Comparison of ENCODE assay signal across 8 cellular contexts in the genomic region with DNA sequence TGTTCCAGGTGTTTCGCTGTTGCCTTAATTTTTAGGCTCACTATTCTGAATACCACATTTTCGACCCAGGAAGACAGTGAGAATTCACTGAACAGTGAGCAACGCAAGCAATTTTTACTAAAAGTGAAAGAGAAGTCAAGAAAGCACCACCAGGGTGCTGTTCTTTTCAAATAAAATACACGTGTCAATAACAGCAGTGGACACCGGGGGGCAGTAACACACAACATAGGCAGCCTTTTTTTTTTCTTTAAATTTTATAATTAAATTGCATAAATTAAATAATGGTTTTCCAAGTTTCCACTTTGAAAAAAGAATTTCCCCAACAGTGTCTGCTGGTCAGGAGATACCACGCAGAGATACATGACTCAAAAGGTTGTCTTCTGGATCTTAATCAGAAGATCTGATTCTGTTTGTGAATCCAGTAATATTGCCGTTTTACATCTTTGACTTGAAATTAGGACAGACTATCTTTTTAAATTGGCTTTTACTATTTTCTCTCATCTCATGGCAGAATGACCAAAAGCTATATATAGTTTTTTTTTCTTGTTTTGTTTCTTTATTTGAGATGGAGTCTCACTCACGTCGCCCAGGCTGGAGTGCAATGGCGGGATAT. TPM values are rescaled to one million over a fixed set of nuclear protein-coding genes. Genes with fewer than 3 reads are reported as not detected.
A peak's percentile ranks its signal among the peaks of the same experiment; 100 is the strongest.
DNase-seq lines count a peak whose midpoint lies in the region; ATAC-seq, FAIRE-seq and TF ChIP-seq lines count a peak whose summit lies in the region.

No MANE protein-coding gene starts in this region.

- no TSS peak for BruUV-seq in K562 (replicated peaks; lab: Mats Ljungman, UMichigan)

- TF ChIP-seq CTCF in BJ (IDR thresholded peaks at IDR 0.05; ENCODE audit: insufficient read depth, low read depth, low read length) (peak; percentile 72), GM13976 (IDR thresholded peaks at IDR 0.05; ENCODE audit: borderline replicate concordance, control extremely low read depth, extremely low read depth, insufficient read depth, missing control alignments) (peak; percentile 20), K562 (IDR thresholded peaks at IDR 0.05 in 2 of 3, conservative IDR thresholded peaks at IDR 0.05 in 1 of 3; ENCODE audit: insufficient read depth in 2 of 3, low read depth in 1 of 3, low read length in 3 of 3) (peak; percentile 39 to 57 (median 51); a peak in 4 of 6 replicates)

- POLR2A ChIA-PET in BJ (lab: Charles Lee): no interaction called here
- POLR2A ChIA-PET in K562 (lab: Yijun Ruan, JAX): no interaction called here

- H3K36me3 ChIP-seq in BJ (ENCODE audit: control insufficient read depth, insufficient read depth, low read length) (no peaks in the 10 kb centered on the region), K562 (ENCODE audit: control insufficient read depth, insufficient read depth, low read length) (no peaks in the 10 kb centered on the region)

- no peaks in the 10 kb centered on the region for H3K79me2 ChIP-seq in K562 (ENCODE audit: control insufficient read depth, insufficient read depth, low read length)

- DNase-seq in BJ (ENCODE audit: low read depth) (no peak), GM13976 (ENCODE audit: low spot score) (peak; percentile 52), NCI-H2107 (lab: John Stamatoyannopoulos, UW) (peak; percentile 27), K562 (ENCODE audit: extremely low read depth in 1 of 4, low spot score in 3 of 4) (peak; percentile 8 to 35 (median 24)), kidney tubule cell (ENCODE audit: low spot score) (peak; percentile 54), islet precursor cell (no peak)

- no peak overlapping the region for H2AFZ ChIP-seq in K562 (ENCODE audit: low read depth, low read length)

- H4K20me1 ChIP-seq in K562 (replicated peaks; ENCODE audit: control insufficient read depth, insufficient read depth, low read length): no peaks in the 10 kb centered on the region

- FAIRE-seq in K562 (lab: Jason Lieb, UNC): no peak

- peak; percentile 49 to 54 for TF ChIP-seq RAD21 in K562 (CRISPR knock-in tag; conservative IDR thresholded peaks at IDR 0.05 in 1 of 2, IDR thresholded peaks at IDR 0.05 in 1 of 2)

- no peaks in the 10 kb centered on the region for H3K9me3 ChIP-seq in K562 (replicated peaks; ENCODE audit: control insufficient read depth, insufficient read depth, low read depth, low read length)

- no peak overlapping the region for H3K4me2 ChIP-seq in K562 (ENCODE audit: insufficient read depth, low read length)

- ATAC-seq in HG02870 (IDR thresholded peaks at IDR 0.05; ENCODE audit: unreplicated experiment) (peak; percentile 91), K562 (no peak), GM18909 (IDR thresholded peaks at IDR 0.05; ENCODE audit: poor library complexity, unreplicated experiment) (no peak)

- H3K27ac ChIP-seq in K562 (ENCODE audit: extremely low read depth, low read depth, low read length): no peak overlapping the region

- no peaks in the 10 kb centered on the region for H3K9me1 ChIP-seq in K562 (ENCODE audit: control insufficient read depth, insufficient read depth, low read length)

- H3K4me1 ChIP-seq in K562 (replicated peaks in 1 of 2; ENCODE audit: control insufficient read depth in 2 of 2, insufficient read depth in 2 of 2, low read length in 2 of 2): no peaks in the 10 kb centered on the region

- 1% methylated on average over 10 of the region's 10 CpGs for WGBS in K562 (ENCODE audit: insufficient coverage, low coverage, missing lambda C conversion rate)

- TF ChIP-seq POLR2A in K562 (conservative IDR thresholded peaks at IDR 0.05): no peak

- H3K4me3 ChIP-seq in BJ (ENCODE audit: low read depth, low read length) (no peak overlapping the region), K562 (no peak overlapping the region)

- TF ChIP-seq EP300 in K562 (IDR thresholded peaks at IDR 0.05; ENCODE audit: low read length): no peak

- CTCF ChIA-PET in BJ (lab: Yijun Ruan, JAX) (interaction anchor here (0.8 to 4.8 kb wide), 17 partner anchors 8 to 682 kb away, joined by 3 to 65 read pairs (median 4); no protein-coding TSS in a partner anchor), K562 (lab: Yijun Ruan, JAX; ENCODE audit: low intra/inter-chr PET ratio) (interaction anchor here (0.7 kb wide), 1 partner anchor 1980 kb away, joined by 3 read pairs; no protein-coding TSS in a partner anchor)

- in situ Hi-C loops in GM13976 (cut with MboI; ENCODE audit: low sequenced_read_pairs, unreplicated experiment): loop anchor here (25.0 kb wide), 1 partner anchor 281 kb away; no protein-coding TSS in a partner anchor
- in situ Hi-C loops in K562 (cut with MboI): loop anchor here (25.0 kb wide), 1 partner anchor 1931 kb away; no protein-coding TSS in a partner anchor

- no peak overlapping the region for H3K9ac ChIP-seq in K562 (ENCODE audit: insufficient read depth in 1 of 2, low read depth in 2 of 2, low read length in 2 of 2)

- H3K27me3 ChIP-seq in BJ (ENCODE audit: control insufficient read depth, insufficient read depth, low read length): 0 out of 2 replicates have a peak, but pooled peaks cover 2% of the 10 kb centered on the region
- H3K27me3 ChIP-seq in K562 (ENCODE audit: control insufficient read depth in 2 of 2, insufficient read depth in 2 of 2, low read length in 2 of 2): no peaks in the 10 kb centered on the region

- intact Hi-C loops in K562 (cut with micrococcal nuclease): loop anchor here (10.0 kb wide), 1 partner anchor 273 kb away; no protein-coding TSS in a partner anchor

TF ChIP-seq in K562, 482 proteins besides CTCF, POLR2A, EP300 and RAD21:
- TF ChIP-seq NCOA6 (IDR thresholded peaks at IDR 0.05) (no peak), YY1 (IDR thresholded peaks at IDR 0.05; ENCODE audit: borderline replicate concordance in 1 of 3, control insufficient read depth in 1 of 3, extremely low read depth in 1 of 3, insufficient read depth in 3 of 3, insufficient read length in 1 of 3, insufficient replicate concordance in 2 of 3, low read depth in 1 of 3, low read length in 2 of 3) (peak in 2 of 3 experiments; percentile 57 to 58)

RNA-seq across cellular contexts. Expression of gene SH3GL2, which starts 47.1 kb away (rescaled TPM):
- 1.7 and 1.9 TPM in 2 replicates for polyA plus RNA-seq in BJ (2011; rRNA removed)
- 0.67 and 0.81 TPM in 2 replicates for polyA minus RNA-seq in BJ (2011; rRNA and poly(A)+ RNA removed)
- total RNA-seq in K562 (2011; cell fraction: chromatin; rRNA removed; ENCODE audit: low replicate concordance): not detected in 2 replicates
- not detected in 2 replicates for total RNA-seq in K562 (2011; cell fraction: nucleolus; rRNA removed)
- total RNA-seq in K562 (2011; cell fraction: nucleoplasm; rRNA removed): not detected in 2 replicates
- not detected in 2 replicates for total RNA-seq in K562 (2014; rRNA removed)
- total RNA-seq in K562 (2014; rRNA removed; fragmentation: Illumina TruSeq; extraction: Trizol): not detected in 2 replicates
- not detected in 2 replicates for total RNA-seq in K562 (2015; rRNA removed; fragmentation: Illumina TruSeq; extraction: Trizol)
- not detected in 2 replicates for total RNA-seq in K562 (2021)
- not detected in 2 replicates for polyA plus RNA-seq in K562 (2011; rRNA removed)
- not detected in 2 replicates for polyA plus RNA-seq in K562 (2011; cell fraction: cytosol; rRNA removed)
- polyA plus RNA-seq in K562 (2011; cell fraction: nucleus; rRNA removed): not detected in 2 replicates
- not detected in 2 replicates for polyA plus RNA-seq in K562 (2012)
- polyA plus RNA-seq in K562 (2014; fragmentation: Illumina TruSeq; extraction: Trizol): not detected in 2 replicates
- polyA plus RNA-seq in K562 (2014; fragmentation: Nextera tagmentation; extraction: Ambion mirVana): not detected
- not detected in 2 replicates for polyA plus RNA-seq in K562 (2014; rRNA removed)
- polyA minus RNA-seq in K562 (2011; rRNA and poly(A)+ RNA removed): not detected in 2 replicates
- not detected in 2 replicates for polyA minus RNA-seq in K562 (2011; cell fraction: cytosol; rRNA and poly(A)+ RNA removed)
- not detected in 2 replicates for polyA minus RNA-seq in K562 (2011; cell fraction: nucleus; rRNA and poly(A)+ RNA removed)

Comparison
In these comparisons a context has a peak if more than half of its experiments do, and no peak if none do; other contexts are left out.
1. DNase-seq: peak in GM13976 (single experiment), NCI-H2107 (single experiment), K562 (4 of 4) and kidney tubule cell (single experiment); none in BJ (single experiment) and islet precursor cell (single experiment).
2. CTCF ChIP-seq: peak in every context shown above with its lines; median percentile 72 in BJ; 51 in K562; 20 in GM13976.